In the genomic region with DNA sequence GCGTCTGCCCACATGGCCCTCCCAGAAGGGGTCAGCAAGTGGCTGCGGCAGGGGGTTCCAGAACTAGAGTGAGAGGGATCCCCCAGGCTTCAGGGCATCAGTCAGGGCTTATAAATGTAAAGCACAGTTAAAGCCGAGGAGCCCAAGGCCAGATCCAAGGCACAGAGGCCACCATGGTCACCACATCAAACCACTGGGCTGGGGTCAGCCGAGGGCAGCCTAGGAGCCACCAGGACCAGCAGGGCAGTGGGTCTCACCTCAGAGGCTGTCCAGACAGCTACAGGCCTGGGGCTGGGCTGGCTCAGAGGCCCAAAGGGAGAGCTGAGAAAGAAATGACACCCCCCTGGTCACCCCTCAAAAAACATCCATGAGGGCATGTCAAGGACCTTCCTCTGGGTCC, we compare ENCODE assay signal across 10 cellular contexts.
"Had no signal": no experiment of that assay in that cellular context is flagged by ENCODE, and none has a peak within 500 bp of the region (broad histone marks: within the 10 kb centered on the region; RNA-seq: fewer than 3 reads in every experiment).

No MANE protein-coding gene starts in this region.

- H3K9me3 Mint-ChIP-seq: HFFc6 had no signal

- H3K27ac ChIP-seq: GM23248 had no signal

- DNase-seq: GM23248, GOT3, H7, HCEC 1CT, HFFc6 had no signal

- FAIRE-seq: H1, H54 had no signal

- H3K4me1 Mint-ChIP-seq: GM23338 had no signal

- H2AFZ ChIP-seq: GM23248, GM23338 had no signal

- H3K4me3 Mint-ChIP-seq: GM23338, HFFc6 had no signal

- H3K4me3 ChIP-seq: GM23248, GM23338, HAP-1 had no signal

- H3K27ac Mint-ChIP-seq: GM23338, HFFc6 had no signal

- ATAC-seq: GM23338, HCT116 had no signal

- H3K4me1 ChIP-seq: HAP-1 had no signal

- H3K36me3 ChIP-seq: HAP-1 had no signal

- H3K9ac ChIP-seq: GM23248 had no signal

- H3K9me3 ChIP-seq: HAP-1 had no signal

- H3K4me2 ChIP-seq: GM23338 had no signal
